In the genomic region with DNA sequence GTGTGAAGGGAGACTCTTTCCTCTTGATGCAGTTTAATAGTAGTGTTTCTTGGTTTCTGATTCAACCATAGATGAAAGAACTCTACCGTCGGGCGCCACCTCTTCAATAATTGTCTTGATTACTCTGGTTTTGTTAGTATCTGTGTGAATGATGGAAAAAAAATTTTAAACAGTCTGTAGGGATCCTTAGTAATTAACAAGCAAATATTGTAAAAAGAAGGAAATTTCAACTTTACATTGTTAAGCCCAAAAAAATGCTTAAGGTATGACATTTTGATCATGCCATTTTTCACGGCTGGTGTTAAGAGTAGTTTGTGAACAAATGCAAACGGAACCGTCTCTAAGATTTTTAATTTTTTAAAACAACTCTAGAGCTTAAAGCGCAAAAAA, we compare ENCODE assay signal across 9 cellular contexts. TPM values are rescaled to one million over a fixed set of nuclear protein-coding genes. Genes with fewer than 3 reads are reported as not detected.
DNase-seq lines count a peak whose midpoint lies in the region; ATAC-seq and TF ChIP-seq lines count a peak whose summit lies in the region.
"Had no signal": no experiment of that assay in that cellular context is flagged by ENCODE, and none has a peak within 500 bp of the region (broad histone marks: within the 10 kb centered on the region; RNA-seq: fewer than 3 reads in every experiment).

No MANE protein-coding gene starts in this region.

- peak; percentile 12 for ATAC-seq in GM21528 (IDR thresholded peaks at IDR 0.05; ENCODE audit: low FRiP score, unreplicated experiment)
- peak in 1 of 4 experiments; percentile 1 for ATAC-seq in T-cell (replicated peaks in 1 of 4)
- ATAC-seq in gastrocnemius medialis = no peak
- ATAC-seq in GM18873 (IDR thresholded peaks at IDR 0.05; ENCODE audit: low FRiP score, unreplicated experiment) = no peak
- no peak for ATAC-seq in GM19467 (IDR thresholded peaks at IDR 0.05; ENCODE audit: unreplicated experiment)
- ATAC-seq in GM18858 (IDR thresholded peaks at IDR 0.05; ENCODE audit: unreplicated experiment) = no peak

- no peaks in the 10 kb centered on the region for H3K9me3 ChIP-seq in gastrocnemius medialis

- H3K4me3 ChIP-seq in fibroblast of the aortic adventitia (ENCODE audit: low read depth, low read length) = peak overlapping the region; percentile 71
- peak overlapping the region; percentile 51 to 73 (median 64) for H3K4me3 ChIP-seq in gastrocnemius medialis

- H3K27me3 Mint-ChIP-seq in T-cell = peaks cover 13 to 19% of the 10 kb centered on the region in 2 donors

- intact Hi-C loops in gastrocnemius medialis (cut with DNase I; ENCODE audit: low total_unique reads) = loop anchor here (2.0 to 10.0 kb wide), 4 partner anchors 174 to 869 kb away; a partner anchor contains a TSS

- in situ Hi-C loops in gastrocnemius medialis (cut with MboI; ENCODE audit: low sequenced_read_pairs in 4 of 4) = loop anchor here in 2 of 4 donors (10.0 to 25.0 kb wide), 2 partner anchors 844 to 856 kb away; no protein-coding TSS in a partner anchor

- peak overlapping the region; percentile 79 to 87 (median 83) for H3K27ac ChIP-seq in gastrocnemius medialis

- H3K36me3 Mint-ChIP-seq in T-cell = peaks cover 32% of the 10 kb centered on the region

- TF ChIP-seq CTCF in fibroblast of the aortic adventitia (IDR thresholded peaks at IDR 0.05; ENCODE audit: insufficient read depth, low read length) (no peak), gastrocnemius medialis (IDR thresholded peaks at IDR 0.05 in 4 of 5, conservative IDR thresholded peaks at IDR 0.05 in 1 of 5) (no peak)

- peak overlapping the region; percentile 95 to 96 for H3K27ac Mint-ChIP-seq in T-cell

- H3K4me3 Mint-ChIP-seq in T-cell = peak overlapping the region; percentile 92 to 94 (median 94)

- no peaks in the 10 kb centered on the region for H3K27me3 ChIP-seq in gastrocnemius medialis

- DNase-seq in T-cell (no peak), fibroblast of the aortic adventitia (ENCODE audit: low read depth) (no peak), gastrocnemius medialis (no peak), NCI-H187 (lab: John Stamatoyannopoulos, UW) (no peak)

- CTCF ChIA-PET in T-cell (lab: Charles Lee) = interaction anchor here in 1 of 2 donors (0.7 to 2.2 kb wide), 6 partner anchors 9 to 871 kb away, joined by 3 to 13 read pairs (median 7); a partner anchor contains a TSS

- H3K9me3 Mint-ChIP-seq in T-cell = peaks cover 0 to 6% (median 0%) of the 10 kb centered on the region in 3 donors

- peaks cover 0 to 17% of the 10 kb centered on the region in 2 donors for H3K36me3 ChIP-seq in gastrocnemius medialis

- POLR2A ChIA-PET in T-cell (lab: Charles Lee) = interaction anchor here (0.6 to 1.5 kb wide), 10 partner anchors 172 to 972 kb away, joined by 3 to 11 read pairs (median 4); a partner anchor contains a TSS

- H3K4me1 Mint-ChIP-seq in T-cell = peaks cover 20 to 31% (median 27%) of the 10 kb centered on the region in 3 donors

- H3K4me1 ChIP-seq in gastrocnemius medialis = peaks cover 14 to 22% of the 10 kb centered on the region in 2 donors

- no peak for TF ChIP-seq POLR2A in gastrocnemius medialis (IDR thresholded peaks at IDR 0.05)

RNA-seq across cellular contexts. Expression of a gene that starts 4.1 kb away (rescaled TPM):
- 10 to 100 TPM; 27.2 to 35.3 (median 31.4) TPM for total RNA-seq in T-cell
- total RNA-seq in fibroblast of the aortic adventitia (ENCODE audit: low replicate concordance) = 12.2 TPM in 1 of 2 replicates, not detected in the other
- total RNA-seq in gastrocnemius medialis = 10 to 100 TPM in 2 of 4 donors, 1 to 10 TPM in 1, under 1 TPM in 1; 0.20 to 21.9 (median 9.4) TPM

RNA-seq across cellular contexts. Expression of a gene that starts 18.6 kb away (rescaled TPM):
- total RNA-seq in T-cell (not detected), fibroblast of the aortic adventitia (ENCODE audit: low replicate concordance) (not detected in 2 replicates), gastrocnemius medialis (not detected)
- total RNA-seq: pulmonary artery endothelial cell had no signal

RNA-seq across cellular contexts. Expression of a gene that starts 36.0 kb away (rescaled TPM):
- not detected for total RNA-seq in T-cell
- not detected in 2 replicates for total RNA-seq in fibroblast of the aortic adventitia (ENCODE audit: low replicate concordance)
- not detected for total RNA-seq in gastrocnemius medialis
- total RNA-seq: pulmonary artery endothelial cell had no signal

RNA-seq across cellular contexts. Expression of a gene that starts 46.3 kb away (rescaled TPM):
- total RNA-seq in T-cell (not detected), fibroblast of the aortic adventitia (ENCODE audit: low replicate concordance) (not detected in 2 replicates), gastrocnemius medialis (not detected)
- total RNA-seq: pulmonary artery endothelial cell had no signal

RNA-seq across cellular contexts. Expression of a gene that starts 48.7 kb away (rescaled TPM):
- total RNA-seq in T-cell (under 1 TPM in 1 of 5 donors, not detected in 4; 0.10 TPM), fibroblast of the aortic adventitia (ENCODE audit: low replicate concordance) (not detected in 2 replicates), gastrocnemius medialis (not detected)
- total RNA-seq: pulmonary artery endothelial cell had no signal
